Comparison of ENCODE assay signal across 2 cellular contexts in genomic region chr10:79402625-79402946, GRCh38.
TF ChIP-seq lines count a peak whose summit lies in the region.

No MANE protein-coding gene starts in this region.

TF ChIP-seq in K562, 482 proteins besides CTCF, POLR2A, EP300 and RAD21:
- TF ChIP-seq BCOR (IDR thresholded peaks at IDR 0.05) (0 out of 2 replicates have a peak, but pooled peaks have one; percentile 31), RBM25 (IDR thresholded peaks at IDR 0.05; ENCODE audit: low read depth, low read length, severe bottlenecking) (peak; percentile 86), ARID1B (IDR thresholded peaks at IDR 0.05) (no peak), ZFP36 (IDR thresholded peaks at IDR 0.05; ENCODE audit: low read depth, low read length, partially characterized antibody) (peak; percentile 58)

TF ChIP-seq in liver, 16 proteins besides CTCF, POLR2A, EP300 and RAD21:
- no peak for TF ChIP-seq TAF1 (conservative IDR thresholded peaks at IDR 0.05)
- TF ChIP-seq FOXA1 (IDR thresholded peaks at IDR 0.05): no peak
- TF ChIP-seq RXRA (IDR thresholded peaks at IDR 0.05): no peak
- no peak for TF ChIP-seq YY1 (IDR thresholded peaks at IDR 0.05)
- TF ChIP-seq NR2F2 (IDR thresholded peaks at IDR 0.05): no peak
- no peak for TF ChIP-seq EGR1 (IDR thresholded peaks at IDR 0.05; ENCODE audit: low read depth in 2 of 2)
- TF ChIP-seq REST (IDR thresholded peaks at IDR 0.05): no peak
- TF ChIP-seq ATF3 (IDR thresholded peaks at IDR 0.05): no peak
- no peak for TF ChIP-seq ZBTB33 (IDR thresholded peaks at IDR 0.05)
